Comparison of ENCODE assay signal across 14 cellular contexts in genomic region chr20:5770987-5771318, GRCh38. TPM values are rescaled to one million over a fixed set of nuclear protein-coding genes. Genes with fewer than 3 reads are reported as not detected.
DNase-seq lines count a peak whose midpoint lies in the region; ATAC-seq, FAIRE-seq and TF ChIP-seq lines count a peak whose summit lies in the region.
"Had no signal": no experiment of that assay in that cellular context is flagged by ENCODE, and none has a peak within 500 bp of the region (broad histone marks: within the 10 kb centered on the region; RNA-seq: fewer than 3 reads in every experiment).

No MANE protein-coding gene starts in this region.

- no peaks in the 10 kb centered on the region for H3K9me2 ChIP-seq in GM23248 (ENCODE audit: insufficient read depth)

- no peak overlapping the region for H3K27ac ChIP-seq in K562 (ENCODE audit: extremely low read depth, low read depth, low read length)
- no peak overlapping the region for H3K27ac ChIP-seq in GM23248
- H3K27ac ChIP-seq: C4-2B, left ventricle myocardium inferior had no signal

- H3K9me3 Mint-ChIP-seq in CD14-positive monocyte: no peaks in the 10 kb centered on the region
- H3K9me3 Mint-ChIP-seq: T-helper 1 cell treated with Interleukin-12 subunit alpha and Interleukin-12 subunit beta and Interleukin-4 antibody, amounts not matched to agents 30 μg/mL and 1 μg/mL, for 36 hours had no signal

- H3K9ac ChIP-seq in K562 (ENCODE audit: insufficient read depth in 1 of 2, low read depth in 2 of 2, low read length in 2 of 2): no peak overlapping the region
- H3K9ac ChIP-seq in GM23248: no peak overlapping the region

- H3K4me3 ChIP-seq in K562: no peak overlapping the region
- no peak overlapping the region for H3K4me3 ChIP-seq in GM23248
- H3K4me3 ChIP-seq: heart left ventricle, left ventricle myocardium inferior had no signal

- H3K36me3 ChIP-seq in K562 (ENCODE audit: control insufficient read depth, insufficient read depth, low read length) (peaks cover 16% of the 10 kb centered on the region; the same call in 1 of the 3 replicates), GM23248 (ENCODE audit: low read depth) (no peaks in the 10 kb centered on the region)

- TF ChIP-seq POLR2A in GM12892 (IDR thresholded peaks at IDR 0.05; ENCODE audit: low read depth, low read length): no peak
- no peak for TF ChIP-seq POLR2A in K562 (conservative IDR thresholded peaks at IDR 0.05)

- intact Hi-C loops in K562 (cut with micrococcal nuclease) (no loop called here), CD14-positive monocyte (cut with micrococcal nuclease) (loop anchor here in 1 of 2 donors (10.0 kb wide), 1 partner anchor 176 kb away; no protein-coding TSS in a partner anchor)

- H4K20me1 ChIP-seq in K562 (replicated peaks; ENCODE audit: control insufficient read depth, insufficient read depth, low read length) (no peaks in the 10 kb centered on the region), GM23248 (ENCODE audit: insufficient read depth) (no peaks in the 10 kb centered on the region)

- TF ChIP-seq RAD21 in K562 (CRISPR knock-in tag; conservative IDR thresholded peaks at IDR 0.05 in 1 of 2, IDR thresholded peaks at IDR 0.05 in 1 of 2): no peak

- H3K9me3 ChIP-seq in K562 (replicated peaks; ENCODE audit: control insufficient read depth, insufficient read depth, low read depth, low read length): no peaks in the 10 kb centered on the region
- no peaks in the 10 kb centered on the region for H3K9me3 ChIP-seq in GM23248 (ENCODE audit: low read depth)
- H3K9me3 ChIP-seq: heart left ventricle, left ventricle myocardium inferior had no signal

- H3K9me1 ChIP-seq in K562 (ENCODE audit: control insufficient read depth, insufficient read depth, low read length): no peaks in the 10 kb centered on the region

- peaks cover 28% of the 10 kb centered on the region for H3K4me1 Mint-ChIP-seq in CD14-positive monocyte

- no peak for TF ChIP-seq EP300 in K562 (IDR thresholded peaks at IDR 0.05; ENCODE audit: low read length)

- H2AFZ ChIP-seq in K562 (ENCODE audit: low read depth, low read length) (no peak overlapping the region), GM23248 (no peak overlapping the region)

- 33% methylated on average over 1 of the region's 1 CpG for WGBS in K562 (ENCODE audit: insufficient coverage, low coverage, missing lambda C conversion rate)
- WGBS in GM23248 (ENCODE audit: low coverage in 1 of 2, low lambda C conversion rate in 2 of 2, missing lambda C conversion rate in 2 of 2), 2 experiments: 87 to 88% methylated on average over 1 of the region's 1 CpG

- DNase-seq in GM12892 (ENCODE audit: insufficient read length): no peak
- DNase-seq in K562 (ENCODE audit: extremely low read depth in 1 of 4, low spot score in 3 of 4): no peak
- no peak for DNase-seq in cerebellar nuclear complex (lab: John Stamatoyannopoulos, UW)
- DNase-seq in CD14-positive monocyte (ENCODE audit: low spot score): no peak
- no peak for DNase-seq in GM23248
- no peak for DNase-seq in D721Med (ENCODE audit: insufficient read length, low spot score)
- DNase-seq: aorta, heart left ventricle, left ventricle myocardium inferior, NCI-H2029 treated with DMSO at 0.1 percent for 48 hours had no signal

- no peak overlapping the region for H3K27ac Mint-ChIP-seq in CD14-positive monocyte
- H3K27ac Mint-ChIP-seq: T-helper 1 cell treated with Interleukin-12 subunit alpha and Interleukin-12 subunit beta and Interleukin-4 antibody, amounts not matched to agents 30 μg/mL and 1 μg/mL, for 36 hours had no signal

- no peak overlapping the region for H3K4me3 Mint-ChIP-seq in CD14-positive monocyte
- H3K4me3 Mint-ChIP-seq: T-helper 1 cell treated with Interleukin-12 subunit alpha and Interleukin-12 subunit beta and Interleukin-4 antibody, amounts not matched to agents 30 μg/mL and 1 μg/mL, for 36 hours had no signal

- H3K79me2 ChIP-seq in K562 (ENCODE audit: control insufficient read depth, insufficient read depth, low read length) (no peaks in the 10 kb centered on the region), GM23248 (ENCODE audit: insufficient read depth) (no peaks in the 10 kb centered on the region)

- H3K36me3 Mint-ChIP-seq in CD14-positive monocyte: peaks cover 32 to 51% of the 10 kb centered on the region in 2 donors

- no TSS peak for BruUV-seq in K562 (replicated peaks; lab: Mats Ljungman, UMichigan)

- CTCF ChIA-PET in K562 (lab: Yijun Ruan, JAX; ENCODE audit: low intra/inter-chr PET ratio): no interaction called here

- POLR2A ChIA-PET in K562 (lab: Yijun Ruan, JAX): interaction anchor here (0.8 kb wide), 1 partner anchor 214 kb away, joined by 3 read pairs; no protein-coding TSS in a partner anchor

- H3F3A ChIP-seq in GM23248 (ENCODE audit: insufficient read depth): no peaks in the 10 kb centered on the region

- H3K4me1 ChIP-seq in K562 (replicated peaks in 1 of 2; ENCODE audit: control insufficient read depth in 2 of 2, insufficient read depth in 2 of 2, low read length in 2 of 2) (peaks cover 3 to 14% of the 10 kb centered on the region in 2 experiments; a peak in 3 of 5 replicates), GM23248 (ENCODE audit: insufficient read depth) (no peaks in the 10 kb centered on the region)
- H3K4me1 ChIP-seq: left ventricle myocardium inferior had no signal

- H3K27me3 Mint-ChIP-seq in CD14-positive monocyte (ENCODE audit: low read depth in 3 of 3): no peaks in the 10 kb centered on the region

- in situ Hi-C loops in K562 (cut with MboI) (no loop called here), GM23248 (cut with MboI) (no loop called here)

- ATAC-seq in GM19395 (IDR thresholded peaks at IDR 0.05; ENCODE audit: unreplicated experiment) (peak; percentile 46), HG03432 (IDR thresholded peaks at IDR 0.05; ENCODE audit: unreplicated experiment) (peak; percentile 65), K562 (no peak; the same call in 2 of the 3 replicates)
- ATAC-seq: heart left ventricle had no signal

- H3K27me3 ChIP-seq in K562 (ENCODE audit: control insufficient read depth in 2 of 2, insufficient read depth in 2 of 2, low read length in 2 of 2): no peaks in the 10 kb centered on the region
- H3K27me3 ChIP-seq in GM23248 (replicated peaks; ENCODE audit: insufficient read depth): no peaks in the 10 kb centered on the region
- H3K27me3 ChIP-seq: heart left ventricle had no signal

- FAIRE-seq in GM12892 (lab: Jason Lieb, UNC) (peak; percentile 36), K562 (lab: Jason Lieb, UNC) (no peak), D721Med (lab: Jason Lieb, UNC) (no peak)

- no peak overlapping the region for H3K4me2 ChIP-seq in K562 (ENCODE audit: insufficient read depth, low read length)
- H3K4me2 ChIP-seq in GM23248 (ENCODE audit: unreplicated experiment): no peak overlapping the region

- no peak for TF ChIP-seq CTCF in K562 (IDR thresholded peaks at IDR 0.05 in 2 of 3, conservative IDR thresholded peaks at IDR 0.05 in 1 of 3; ENCODE audit: insufficient read depth in 2 of 3, low read depth in 1 of 3, low read length in 3 of 3)
- no peak for TF ChIP-seq CTCF in CD14-positive monocyte (IDR thresholded peaks at IDR 0.05)
- TF ChIP-seq CTCF in D721Med (IDR thresholded peaks at IDR 0.05; ENCODE audit: insufficient read depth, missing control alignments): no peak

TF ChIP-seq in K562, 482 proteins besides CTCF, POLR2A, EP300 and RAD21:
- no peak for TF ChIP-seq STAG1 (CRISPR knock-in tag; IDR thresholded peaks at IDR 0.05; ENCODE audit: borderline replicate concordance)
- 0 out of 2 replicates have a peak, but pooled peaks have one; percentile 3 for TF ChIP-seq EP400 (IDR thresholded peaks at IDR 0.05)
TF ChIP-seq in K562: peak in this region for 1.

RNA-seq across cellular contexts. Expression of gene SHLD1, which starts 20.8 kb away (rescaled TPM):
- 16.6 TPM for polyA plus RNA-seq in GM12892 (2012; ENCODE audit: missing spikeins)
- 5.6 and 11.8 TPM in 2 replicates for total RNA-seq in K562 (2011; cell fraction: chromatin; rRNA removed; ENCODE audit: low replicate concordance)
- 4.9 and 9.7 TPM in 2 replicates for total RNA-seq in K562 (2011; cell fraction: nucleolus; rRNA removed)
- 9.7 and 12.2 TPM in 2 replicates for total RNA-seq in K562 (2011; cell fraction: nucleoplasm; rRNA removed)
- total RNA-seq in K562 (2014; rRNA removed): 3.7 and 3.8 TPM in 2 replicates
- total RNA-seq in K562 (2014; rRNA removed; fragmentation: Illumina TruSeq; extraction: Trizol): 6.9 and 7.9 TPM in 2 replicates
- total RNA-seq in K562 (2015; rRNA removed; fragmentation: Illumina TruSeq; extraction: Trizol): 7.4 and 8.2 TPM in 2 replicates
- 5.9 and 7.3 TPM in 2 replicates for total RNA-seq in K562 (2021)
- 12.1 and 13.9 TPM in 2 replicates for polyA plus RNA-seq in K562 (2011; rRNA removed)
- 8.1 and 13.8 TPM in 2 replicates for polyA plus RNA-seq in K562 (2011; cell fraction: cytosol; rRNA removed)
- polyA plus RNA-seq in K562 (2011; cell fraction: nucleus; rRNA removed): 3.7 and 7.9 TPM in 2 replicates
- polyA plus RNA-seq in K562 (2012): 8.9 and 9.1 TPM in 2 replicates
- 6.2 and 7.6 TPM in 2 replicates for polyA plus RNA-seq in K562 (2014; fragmentation: Illumina TruSeq; extraction: Trizol)
- polyA plus RNA-seq in K562 (2014; fragmentation: Nextera tagmentation; extraction: Ambion mirVana): 10 to 100 TPM; 20.7 to 21.6 TPM
- polyA plus RNA-seq in K562 (2014; rRNA removed): 7.3 and 8.4 TPM in 2 replicates
- 4.9 and 5.3 TPM in 2 replicates for polyA minus RNA-seq in K562 (2011; rRNA and poly(A)+ RNA removed)
- 1.2 and 1.5 TPM in 2 replicates for polyA minus RNA-seq in K562 (2011; cell fraction: cytosol; rRNA and poly(A)+ RNA removed)
- polyA minus RNA-seq in K562 (2011; cell fraction: nucleus; rRNA and poly(A)+ RNA removed): 3.6 and 8.0 TPM in 2 replicates
- 10 to 100 TPM in 1 of 2 donors, 1 to 10 TPM in 1; 8.3 to 12.7 TPM for polyA plus RNA-seq in CD14-positive monocyte
- total RNA-seq in GM23248 (2014; rRNA removed; shearing (Covaris generic)): 1.8 and 2.6 TPM in 2 replicates
- polyA plus RNA-seq in GM23248 (2016; fragmentation: Nextera tagmentation; extraction: Ambion mirVana): 6.3 and 6.7 TPM in 2 replicates
